Comparison of ENCODE assay signal across 8 cellular contexts in the genomic region with DNA sequence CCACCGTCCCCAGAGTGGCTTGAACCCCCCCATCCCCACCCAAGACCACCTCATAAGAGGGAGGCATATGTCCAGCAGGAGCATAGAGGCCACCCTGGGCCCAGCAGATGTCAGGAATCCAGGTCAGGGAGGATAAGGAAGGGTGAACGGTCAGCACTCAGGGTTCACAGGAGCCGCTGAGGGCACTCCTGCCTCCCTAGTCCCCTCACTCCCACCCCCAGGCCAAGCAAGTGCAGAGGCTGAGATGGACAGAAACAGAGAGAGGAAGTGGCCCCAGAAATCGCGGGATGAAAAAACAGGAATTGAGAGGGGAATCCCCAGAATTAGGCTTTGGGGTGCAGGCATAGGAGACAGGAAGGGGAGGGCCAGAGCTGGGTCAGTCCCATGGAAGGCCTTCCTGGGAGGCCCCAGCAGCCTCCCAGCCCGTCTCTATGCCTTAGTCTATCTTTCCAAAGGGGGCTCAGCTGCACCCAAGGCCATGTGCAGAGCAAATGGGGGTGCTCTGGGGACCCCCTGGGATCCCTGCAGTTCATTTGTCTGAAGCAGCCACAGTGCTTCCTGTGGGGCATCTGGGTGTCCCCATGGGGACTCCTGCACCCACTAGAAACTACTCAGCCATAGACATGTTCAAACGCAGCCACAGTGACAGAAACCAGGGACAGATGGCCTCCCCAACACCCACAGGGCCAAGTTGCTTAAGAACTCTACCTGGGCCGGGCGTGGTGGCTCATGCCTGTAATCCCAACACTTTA. TPM values are rescaled to one million over a fixed set of nuclear protein-coding genes. Genes with fewer than 3 reads are reported as not detected.
DNase-seq lines count a peak whose midpoint lies in the region; ATAC-seq and TF ChIP-seq lines count a peak whose summit lies in the region.

No MANE protein-coding gene starts in this region.

- 53 to 71% (median 69%) methylated on average over 3 to 9 of the region's 9 CpGs for WGBS in adrenal gland, 4 donors

- no peak for TF ChIP-seq CTCF in adrenal gland (IDR thresholded peaks at IDR 0.05)

- H3K27ac ChIP-seq in adrenal gland, result peak overlapping the region in 3 of 5 donors; percentile 49 to 73 (median 72)

- peak; percentile 20 to 57 for DNase-seq in AML-193 (lab: John Stamatoyannopoulos, UW)
- no peak for DNase-seq in adrenal gland
- DNase-seq in NCI-H1105 treated with DMSO at 0.1 percent for 48 hours (lab: John Stamatoyannopoulos, UW), result no peak
- DNase-seq in NCI-H748 (lab: John Stamatoyannopoulos, UW; ENCODE audit: unreplicated experiment), result no peak

- peaks cover 0 to 18% of the 10 kb centered on the region in 2 donors for H3K36me3 ChIP-seq in adrenal gland (replicated peaks in 1 of 2)

- no peak for TF ChIP-seq POLR2A in adrenal gland (IDR thresholded peaks at IDR 0.05)

- intact Hi-C loops in adrenal gland (cut with DNase I), result loop anchor here (10.0 kb wide), 4 partner anchors 119 to 259 kb away; no protein-coding TSS in a partner anchor

- H3K4me1 ChIP-seq in adrenal gland (replicated peaks in 1 of 2) (peaks cover 0 to 12% of the 10 kb centered on the region in 2 donors), mononuclear cell (ENCODE audit: insufficient read depth, low read length) (peaks cover 44% of the 10 kb centered on the region)

- no peaks in the 10 kb centered on the region for H3K9me3 ChIP-seq in adrenal gland (replicated peaks in 1 of 3)
- no peaks in the 10 kb centered on the region for H3K9me3 ChIP-seq in mononuclear cell (ENCODE audit: low read depth, low read length)

- H3K4me3 ChIP-seq in adrenal gland, result peak overlapping the region in 1 of 4 donors; percentile 68
- H3K4me3 ChIP-seq in mononuclear cell (ENCODE audit: low read length), result peak overlapping the region; percentile 62

- ATAC-seq in GM18907 (IDR thresholded peaks at IDR 0.05; ENCODE audit: unreplicated experiment) (peak; percentile 65), HG03378 (IDR thresholded peaks at IDR 0.05; ENCODE audit: unreplicated experiment) (peak; percentile 75), GM18519 (IDR thresholded peaks at IDR 0.05; ENCODE audit: low FRiP score, unreplicated experiment) (no peak)

- H3K27me3 ChIP-seq in adrenal gland, result no peaks in the 10 kb centered on the region
- no peaks in the 10 kb centered on the region for H3K27me3 ChIP-seq in mononuclear cell (ENCODE audit: insufficient read depth, low read length)

RNA-seq across cellular contexts. Expression of gene CMTM3, which starts 1.7 kb away (rescaled TPM):
- total RNA-seq in adrenal gland (10 to 100 TPM; 14.6 to 31.8 (median 24.9) TPM), mononuclear cell (47.1 TPM)
- polyA plus RNA-seq in adrenal gland, result 10 to 100 TPM in 2 of 3 donors, 1 to 10 TPM in 1; 6.4 to 30.0 (median 25.2) TPM

RNA-seq across cellular contexts. Expression of gene CMTM2, which starts 26.9 kb away (rescaled TPM):
- total RNA-seq in adrenal gland (not detected), mononuclear cell (0.52 TPM)
- under 1 TPM in 2 of 3 donors, not detected in 1; 0.17 to 0.80 TPM for polyA plus RNA-seq in adrenal gland

RNA-seq across cellular contexts. Expression of gene CMTM1, which starts 39.9 kb away (rescaled TPM):
- total RNA-seq in adrenal gland (1 to 10 TPM in 6 of 8 donors, under 1 TPM in 2; 0.36 to 6.9 (median 2.9) TPM), mononuclear cell (0.21 TPM)
- 1 to 10 TPM in 1 of 3 donors, under 1 TPM in 1, not detected in 1; 0.34 to 1.4 TPM for polyA plus RNA-seq in adrenal gland

RNA-seq across cellular contexts. Expression of gene CKLF, which starts 53.8 kb away (rescaled TPM):
- total RNA-seq in adrenal gland, result 10 to 100 TPM; 19.6 to 55.9 (median 43.8) TPM
- polyA plus RNA-seq in adrenal gland, result 10 to 100 TPM; 23.6 to 32.8 (median 26.2) TPM
- total RNA-seq in mononuclear cell, result 28.4 TPM

RNA-seq across cellular contexts. Expression of gene TK2, which starts 56.3 kb away (rescaled TPM):
- total RNA-seq in adrenal gland (10 to 100 TPM; 48.3 to 78.9 (median 67.5) TPM), mononuclear cell (8.8 TPM)
- 10 to 100 TPM; 24.9 to 45.3 (median 29.8) TPM for polyA plus RNA-seq in adrenal gland

Comparison
In these comparisons a context has a peak if more than half of its experiments do, and no peak if none do; other contexts are left out.
1. DNase-seq: peak in AML-193 (2 of 2); none in adrenal gland (0 of 7), NCI-H1105 treated with DMSO at 0.1 percent for 48 hours (single experiment) and NCI-H748 (single experiment).